In genomic region chr4:153676491-153676890, GRCh38 we compare ENCODE assay signal across 22 cellular contexts. TPM values are rescaled to one million over a fixed set of nuclear protein-coding genes. Genes with fewer than 3 reads are reported as not detected.
A peak's percentile ranks its signal among the peaks of the same experiment; 100 is the strongest.
DNase-seq lines count a peak whose midpoint lies in the region; TF ChIP-seq lines count a peak whose summit lies in the region.
"Had no signal": no experiment of that assay in that cellular context is flagged by ENCODE, and none has a peak within 500 bp of the region (broad histone marks: within the 10 kb centered on the region; RNA-seq: fewer than 3 reads in every experiment).

No MANE protein-coding gene starts in this region.

- WGBS in SK-N-SH (ENCODE audit: low lambda C conversion rate) = 6% methylated on average over 5 of the region's 5 CpGs

- H3F3A ChIP-seq in SK-N-SH (replicated peaks; ENCODE audit: insufficient read depth) = peaks cover 12% of the 10 kb centered on the region

- H4K20me1 ChIP-seq in SK-N-SH (ENCODE audit: insufficient read depth) (no peaks in the 10 kb centered on the region; the same call in 1 of the 2 replicates), Karpas-422 (ENCODE audit: insufficient read depth, low read depth, low read length) (no peaks in the 10 kb centered on the region)

- peak in 1 of 2 experiments; percentile 72; a peak in 2 of 4 replicates for TF ChIP-seq EP300 in SK-N-SH (IDR thresholded peaks at IDR 0.05; ENCODE audit: borderline replicate concordance in 1 of 2, low read depth in 1 of 2, low read length in 1 of 2)

- peaks cover 6% of the 10 kb centered on the region; the same call in 1 of the 2 replicates for H3K9me3 ChIP-seq in SK-N-SH
- no peaks in the 10 kb centered on the region for H3K9me3 ChIP-seq in skeletal muscle satellite cell (replicated peaks; ENCODE audit: low read length)
- H3K9me3 ChIP-seq in Karpas-422 (ENCODE audit: low read length) = peaks cover 17% of the 10 kb centered on the region
- H3K9me3 ChIP-seq: thyroid gland had no signal

- no peak overlapping the region; the same call in 1 of the 2 replicates for H3K4me3 Mint-ChIP-seq in HFFc6
- H3K4me3 Mint-ChIP-seq: activated CD4-positive, alpha-beta T cell treated with anti-CD3 and anti-CD28 coated beads, Interleukin-2, amount 10 ng/mL, durations not matched to agents 24 days and 14 days; activated naive CD8-positive, alpha-beta T cell treated with anti-CD3 and anti-CD28 coated beads, Interleukin-2, amount 10 ng/mL, durations not matched to agents 7 days and 5 days; activated T-helper 17 cell treated with anti-CD3 and anti-CD28 coated beads, Interleukin-2, amount 50 U/mL, for 72 hours; nephron; T-cell had no signal

- H3K4me1 Mint-ChIP-seq in HFFc6 (ENCODE audit: low read depth) = peaks cover 12% of the 10 kb centered on the region
- H3K4me1 Mint-ChIP-seq: activated CD4-positive, alpha-beta T cell treated with anti-CD3 and anti-CD28 coated beads, Interleukin-2, amount 10 ng/mL, durations not matched to agents 24 days and 14 days; activated naive CD8-positive, alpha-beta T cell treated with anti-CD3 and anti-CD28 coated beads, Interleukin-2, amount 10 ng/mL, durations not matched to agents 7 days and 5 days; activated T-helper 17 cell treated with anti-CD3 and anti-CD28 coated beads, Interleukin-2, amount 50 U/mL, for 72 hours; nephron; T-cell had no signal

- POLR2A ChIA-PET in SK-N-SH (lab: Yijun Ruan, JAX) = no interaction called here

- 0 out of 2 replicates have a peak, but pooled peaks cover 6% of the 10 kb centered on the region for H3K27me3 ChIP-seq in SK-N-SH (ENCODE audit: insufficient read depth)
- peaks cover 19% of the 10 kb centered on the region for H3K27me3 ChIP-seq in skeletal muscle satellite cell (ENCODE audit: control insufficient read depth, insufficient read depth, low read length)
- H3K27me3 ChIP-seq in Karpas-422 (ENCODE audit: low read length) = peaks cover 4% of the 10 kb centered on the region; the same call in 1 of the 2 replicates
- H3K27me3 ChIP-seq: dorsolateral prefrontal cortex, thyroid gland had no signal

- H3K9me2 ChIP-seq in SK-N-SH (no peaks in the 10 kb centered on the region), Karpas-422 (replicated peaks; ENCODE audit: insufficient read depth, low read length) (no peaks in the 10 kb centered on the region)

- H3K4me1 ChIP-seq in SK-N-SH (ENCODE audit: control insufficient read depth in 1 of 2, insufficient read depth in 2 of 2, low read depth in 1 of 2, low read length in 1 of 2) (peaks cover 0 to 4% of the 10 kb centered on the region in 2 experiments; a peak in 1 of 4 replicates), skeletal muscle satellite cell (ENCODE audit: control insufficient read depth, insufficient read depth, low read length) (peaks cover 13% of the 10 kb centered on the region), Karpas-422 (ENCODE audit: low read length) (0 out of 2 replicates have a peak, but pooled peaks cover 3% of the 10 kb centered on the region)
- H3K4me1 ChIP-seq: thyroid gland had no signal

- H3K36me3 Mint-ChIP-seq in HFFc6 (ENCODE audit: low read depth) = no peaks in the 10 kb centered on the region
- H3K36me3 Mint-ChIP-seq: activated naive CD8-positive, alpha-beta T cell treated with anti-CD3 and anti-CD28 coated beads, Interleukin-2, amount 10 ng/mL, durations not matched to agents 7 days and 5 days had no signal

- peak overlapping the region; percentile 42; the same call in 1 of the 2 replicates for H3K9ac ChIP-seq in SK-N-SH
- H3K9ac ChIP-seq in skeletal muscle satellite cell (ENCODE audit: low read depth, low read length) = no peak overlapping the region
- H3K9ac ChIP-seq in Karpas-422 (ENCODE audit: low read length) = no peak overlapping the region

- TF ChIP-seq CTCF in HFFc6 (IDR thresholded peaks at IDR 0.05) = no peak
- no peak for TF ChIP-seq CTCF in SK-N-SH (IDR thresholded peaks at IDR 0.05)
- TF ChIP-seq CTCF in epithelial cell of esophagus (IDR thresholded peaks at IDR 0.05; ENCODE audit: insufficient read depth, low read depth, low read length, missing control alignments) = no peak

- peak overlapping the region in 1 of 2 experiments; percentile 93; a peak in 2 of 4 replicates for H3K27ac ChIP-seq in SK-N-SH (ENCODE audit: low read depth in 2 of 2, low read length in 1 of 2)
- no peak overlapping the region for H3K27ac ChIP-seq in Karpas-422 (ENCODE audit: low read length)
- H3K27ac ChIP-seq: dorsolateral prefrontal cortex, thyroid gland had no signal

- peaks cover 13% of the 10 kb centered on the region for H3K27me3 Mint-ChIP-seq in HFFc6 (ENCODE audit: insufficient read depth)

- H3K4me3 ChIP-seq in SK-N-SH (ENCODE audit: low read depth in 2 of 2, low read length in 1 of 2) (no peak overlapping the region; a peak in 1 of 4 replicates), epithelial cell of esophagus (ENCODE audit: low read length) (no peak overlapping the region), skeletal muscle satellite cell (ENCODE audit: low read length) (no peak overlapping the region), Karpas-422 (ENCODE audit: low read length) (no peak overlapping the region)
- H3K4me3 ChIP-seq: dorsolateral prefrontal cortex, thyroid gland had no signal

- H3K27ac Mint-ChIP-seq in HFFc6 = peak overlapping the region; percentile 54; the same call in 1 of the 2 replicates
- H3K27ac Mint-ChIP-seq: activated CD4-positive, alpha-beta T cell treated with anti-CD3 and anti-CD28 coated beads, Interleukin-2, amount 10 ng/mL, durations not matched to agents 24 days and 14 days; activated naive CD8-positive, alpha-beta T cell treated with anti-CD3 and anti-CD28 coated beads, Interleukin-2, amount 10 ng/mL, durations not matched to agents 7 days and 5 days; activated T-helper 17 cell treated with anti-CD3 and anti-CD28 coated beads, Interleukin-2, amount 50 U/mL, for 72 hours; nephron; T-cell had no signal

- DNase-seq in HFFc6 = peak; percentile 25
- no peak for DNase-seq in SK-N-SH
- DNase-seq in epithelial cell of esophagus (ENCODE audit: low read depth) = peak; percentile 56
- no peak for DNase-seq in stimulated activated CD4-positive, alpha-beta T cell treated with anti-CD3 and anti-CD28 coated beads, Interleukin-15, amount 100 ng/mL, for 24 hours
- no peak for DNase-seq in Karpas-422
- DNase-seq in Ammon's horn (ENCODE audit: low spot score) = no peak
- DNase-seq: activated naive CD8-positive, alpha-beta T cell treated with anti-CD3 and anti-CD28 coated beads, Interleukin-2, amount 10 ng/mL, durations not matched to agents 7 days and 5 days; DMS79 treated with DMSO at 0.1 percent for 48 hours; dorsolateral prefrontal cortex; midbrain; NCI-H1436; NCI-H2171; NCI-H69; SHP77; stimulated activated CD4-positive, alpha-beta T cell treated with anti-CD3 and anti-CD28 coated beads, Interleukin-1b, Interleukin-23, amount 100 ng/mL, for 48 hours; stimulated activated naive CD4-positive, alpha-beta T cell; T-cell; thyroid gland had no signal

- no peaks in the 10 kb centered on the region for H3K79me2 ChIP-seq in SK-N-SH (ENCODE audit: insufficient read depth)
- no peaks in the 10 kb centered on the region for H3K79me2 ChIP-seq in Karpas-422 (ENCODE audit: low read length)

- CTCF ChIA-PET in SK-N-SH (lab: Yijun Ruan, JAX) = interaction anchor here (0.9 kb wide), 1 partner anchor 20 kb away, joined by 3 read pairs; no protein-coding TSS in a partner anchor

- H2AFZ ChIP-seq in SK-N-SH (ENCODE audit: low read depth) = peak overlapping the region; percentile 42; the same call in 1 of the 2 replicates
- H2AFZ ChIP-seq in Karpas-422 (ENCODE audit: low read length) = no peak overlapping the region

- H3K36me3 ChIP-seq in SK-N-SH (replicated peaks in 1 of 2; ENCODE audit: control insufficient read depth in 1 of 2, insufficient read depth in 2 of 2, low read length in 1 of 2) = no peaks in the 10 kb centered on the region
- H3K36me3 ChIP-seq in skeletal muscle satellite cell (ENCODE audit: insufficient read depth, low read length) = no peaks in the 10 kb centered on the region
- no peaks in the 10 kb centered on the region for H3K36me3 ChIP-seq in Karpas-422 (ENCODE audit: insufficient read depth, low read length)
- H3K36me3 ChIP-seq: thyroid gland had no signal

- H3K4me2 ChIP-seq in SK-N-SH (peak overlapping the region; percentile 58; the same call in 1 of the 2 replicates), skeletal muscle satellite cell (ENCODE audit: low read length) (peak overlapping the region; percentile 52), Karpas-422 (ENCODE audit: low read depth, low read length, poor library complexity, severe bottlenecking) (no peak overlapping the region)

- TF ChIP-seq RAD21 in SK-N-SH (IDR thresholded peaks at IDR 0.05; ENCODE audit: low read length) = no peak

- no peaks in the 10 kb centered on the region; the same call in 1 of the 2 replicates for H3K9me3 Mint-ChIP-seq in HFFc6

TF ChIP-seq in SK-N-SH, 30 proteins besides CTCF, POLR2A, EP300 and RAD21 (continues in another document):
- peak; percentile 66 for TF ChIP-seq PBX3 (IDR thresholded peaks at IDR 0.05)
- TF ChIP-seq NFIC (IDR thresholded peaks at IDR 0.05; ENCODE audit: borderline replicate concordance) = 0 out of 2 replicates have a peak, but pooled peaks have one; percentile 32
- peak; percentile 58; the same call in 1 of the 2 replicates for TF ChIP-seq MEF2A (IDR thresholded peaks at IDR 0.05; ENCODE audit: borderline replicate concordance, low read depth)
- no peak for TF ChIP-seq EZH2phosphoT487 (IDR thresholded peaks at IDR 0.05; ENCODE audit: borderline replicate concordance, low read depth)
- TF ChIP-seq FOSL2 (IDR thresholded peaks at IDR 0.05; ENCODE audit: borderline replicate concordance, low read depth) = peak; percentile 80; the same call in 1 of the 2 replicates

RNA-seq across cellular contexts. Expression of gene TLR2, which starts 7.6 kb away (rescaled TPM):
- total RNA-seq in HFFc6 (2021; fragmentation: NEBNext Ultra II Directional; extraction: Animal tissue kit (Norgen Biotek cat#: 25700)) = not detected
- 0.18 and 0.21 TPM in 2 replicates for polyA plus RNA-seq in SK-N-SH (2012; rRNA removed)
- polyA plus RNA-seq in SK-N-SH (2012; cell fraction: cytosol; rRNA removed) = 0.10 and 0.21 TPM in 2 replicates
- 0.45 and 0.70 TPM in 2 replicates for polyA plus RNA-seq in SK-N-SH (2012; cell fraction: nucleus; rRNA removed)
- total RNA-seq in skeletal muscle satellite cell (2012; rRNA removed) = 6.1 and 7.9 TPM in 2 replicates
- total RNA-seq in Karpas-422 (2014; rRNA removed; shearing (Covaris generic); ENCODE audit: low replicate concordance) = not detected in 2 replicates

Comparison
In these comparisons a context has a peak if more than half of its experiments do, and no peak if none do; other contexts are left out.
1. DNase-seq: peak in HFFc6 (single experiment) and epithelial cell of esophagus (single experiment); none in SK-N-SH (single experiment), stimulated activated CD4-positive, alpha-beta T cell treated with anti-CD3 and anti-CD28 coated beads, Interleukin-15, amount 100 ng/mL, for 24 hours (single experiment), Karpas-422 (single experiment) and Ammon's horn (single experiment).